ENCODE assay signal across 7 cellular contexts in the genomic region with DNA sequence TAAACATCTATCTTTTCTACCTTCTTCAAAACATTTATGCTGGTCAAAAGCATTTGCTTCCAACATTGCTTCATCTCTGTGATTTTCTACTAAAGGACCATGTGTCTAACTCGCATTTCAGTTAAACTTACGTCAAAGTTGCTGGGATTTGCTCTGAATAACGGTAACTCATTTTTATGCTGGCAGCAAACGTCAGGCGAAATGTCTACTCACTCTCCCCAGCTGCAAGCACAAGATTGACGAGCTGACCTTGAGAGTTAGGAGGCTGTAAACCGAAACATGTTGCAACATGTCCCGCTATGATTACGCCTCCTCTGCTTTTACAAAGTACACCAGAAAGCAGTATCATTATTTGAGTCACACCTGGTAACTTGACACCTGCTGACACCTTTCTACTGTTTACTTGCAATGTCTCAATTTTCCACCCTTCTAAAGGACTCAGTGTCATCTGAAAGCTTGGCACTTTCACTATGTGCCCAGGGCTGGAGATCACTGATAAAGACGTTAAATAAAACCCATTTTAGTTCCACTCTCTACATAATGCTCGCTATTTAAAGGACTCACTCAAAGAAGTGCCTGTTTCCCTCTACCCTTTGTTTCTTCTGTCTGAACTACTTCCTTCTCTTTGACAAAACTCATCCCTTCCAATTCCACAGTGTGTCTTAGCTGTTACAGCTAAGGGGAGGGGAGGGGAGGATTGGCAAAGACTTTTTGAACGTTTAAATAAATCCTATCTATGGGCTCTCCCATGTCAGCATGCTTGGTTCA.
A peak's percentile ranks its signal among the peaks of the same experiment; 100 is the strongest.
DNase-seq lines count a peak whose midpoint lies in the region; ATAC-seq and TF ChIP-seq lines count a peak whose summit lies in the region.

No MANE protein-coding gene starts in this region.

- DNase-seq in H4 (ENCODE audit: low spot score) (peak; percentile 28), Panc1 (ENCODE audit: low read depth, low spot score) (no peak), dermis blood vessel endothelial cell (peak; percentile 45), midbrain (lab: John Stamatoyannopoulos, UW) (no peak)
- peak in 4 of 9 donors; percentile 5 to 47 (median 12) for DNase-seq in naive thymus-derived CD4-positive, alpha-beta T cell

- H3K27ac ChIP-seq in KMS-11, result peak overlapping the region; percentile 12; the same call in 1 of the 2 replicates
- peak overlapping the region; percentile 98 for H3K27ac ChIP-seq in Panc1 (ENCODE audit: low read length)
- H3K27ac ChIP-seq in naive thymus-derived CD4-positive, alpha-beta T cell (ENCODE audit: low read depth, low read length), result no peak overlapping the region

- H3K79me2 ChIP-seq in KMS-11 (ENCODE audit: insufficient read depth, low read depth), result no peaks in the 10 kb centered on the region

- H3K36me3 Mint-ChIP-seq in naive thymus-derived CD4-positive, alpha-beta T cell, result peaks cover 0 to 7% (median 0%) of the 10 kb centered on the region in 5 donors

- peak overlapping the region; percentile 78 for H3K4me3 ChIP-seq in KMS-11 (IDR thresholded peaks at IDR 0.05; ENCODE audit: insufficient read depth, low read depth, low read length)
- H3K4me3 ChIP-seq in Panc1 (ENCODE audit: low read depth in 2 of 2, low read length in 2 of 2), result 0 out of 4 replicates have a peak overlapping the region, but pooled peaks of 1 of the 2 experiments have one; percentile 14
- H3K4me3 ChIP-seq in naive thymus-derived CD4-positive, alpha-beta T cell (ENCODE audit: low read length), result peak overlapping the region; percentile 3

- H3K36me3 ChIP-seq in KMS-11 (ENCODE audit: insufficient read depth) (no peaks in the 10 kb centered on the region), Panc1 (ENCODE audit: control insufficient read depth, insufficient read depth, low read length) (peaks cover 5% of the 10 kb centered on the region; the same call in 1 of the 2 replicates)
- no peaks in the 10 kb centered on the region for H3K36me3 ChIP-seq in naive thymus-derived CD4-positive, alpha-beta T cell (ENCODE audit: control insufficient read depth in 2 of 3, insufficient read depth in 3 of 3, low read length in 3 of 3)

- BruUV-seq in Panc1 (replicated peaks; lab: Mats Ljungman, UMichigan), result no TSS peak

- ATAC-seq in GM18508 (IDR thresholded peaks at IDR 0.05; ENCODE audit: insufficient read depth, unreplicated experiment) (peak; percentile 85), Panc1 (peak; percentile 43)
- peak; percentile 58 for ATAC-seq in naive thymus-derived CD4-positive, alpha-beta T cell

- TF ChIP-seq CTCF in KMS-11 (conservative IDR thresholded peaks at IDR 0.05; ENCODE audit: low read depth, low read length) (no peak), Panc1 (IDR thresholded peaks at IDR 0.05) (no peak)

- CTCF ChIA-PET in Panc1 (lab: Charles Lee), result no interaction called here
- CTCF ChIA-PET in naive thymus-derived CD4-positive, alpha-beta T cell (lab: Charles Lee), result interaction anchor here (0.6 kb wide), 1 partner anchor 13 kb away, joined by 3 read pairs; no protein-coding TSS in a partner anchor

- H3K9me3 ChIP-seq in Panc1 (ENCODE audit: control insufficient read depth, insufficient read depth, low read depth, low read length), result no peaks in the 10 kb centered on the region
- no peaks in the 10 kb centered on the region for H3K9me3 ChIP-seq in naive thymus-derived CD4-positive, alpha-beta T cell (ENCODE audit: control insufficient read depth in 2 of 3, low read length in 3 of 3)

- in situ Hi-C loops in Panc1 (cut with HindIII; ENCODE audit: low pct_unique_long_range_greater_than_20kb, low sequenced_read_pairs), result no loop called here

- H3K27me3 Mint-ChIP-seq in naive thymus-derived CD4-positive, alpha-beta T cell, result peaks cover 0 to 16% (median 6%) of the 10 kb centered on the region in 5 donors

- peak overlapping the region; percentile 27 to 85 (median 66) for H3K4me3 Mint-ChIP-seq in naive thymus-derived CD4-positive, alpha-beta T cell

- H3K4me1 ChIP-seq in KMS-11 (ENCODE audit: low read depth, poor library complexity, severe bottlenecking) (peaks cover 24% of the 10 kb centered on the region), Panc1 (ENCODE audit: control insufficient read depth, insufficient read depth, low read length) (peaks cover 64% of the 10 kb centered on the region)
- H3K4me1 ChIP-seq in naive thymus-derived CD4-positive, alpha-beta T cell (ENCODE audit: control insufficient read depth in 2 of 2, insufficient read depth in 2 of 2, low read length in 2 of 2), result no peaks in the 10 kb centered on the region

- intact Hi-C loops in Panc1 (cut with micrococcal nuclease; ENCODE audit: unreplicated experiment), result no loop called here
- intact Hi-C loops in naive thymus-derived CD4-positive, alpha-beta T cell (cut with micrococcal nuclease), result loop anchor here (1.0 to 5.0 kb wide), 7 partner anchors 11 to 157 kb away; a partner anchor contains a TSS

- peaks cover 0 to 5% (median 0%) of the 10 kb centered on the region in 11 donors for H3K9me3 Mint-ChIP-seq in naive thymus-derived CD4-positive, alpha-beta T cell

- peak overlapping the region; percentile 45; the same call in 1 of the 2 replicates for H2AFZ ChIP-seq in KMS-11 (ENCODE audit: low read depth)

- H3K9ac ChIP-seq in KMS-11, result peak overlapping the region; percentile 13; the same call in 1 of the 2 replicates

- H3K4me1 Mint-ChIP-seq in naive thymus-derived CD4-positive, alpha-beta T cell, result peaks cover 15 to 59% (median 30%) of the 10 kb centered on the region in 7 donors

- no peaks in the 10 kb centered on the region for H3K27me3 ChIP-seq in KMS-11 (ENCODE audit: insufficient read depth, low read depth)
- H3K27me3 ChIP-seq in Panc1 (ENCODE audit: control insufficient read depth, insufficient read depth, low read length), result no peaks in the 10 kb centered on the region
- H3K27me3 ChIP-seq in naive thymus-derived CD4-positive, alpha-beta T cell (ENCODE audit: control insufficient read depth in 2 of 2, insufficient read depth in 2 of 2, low read length in 2 of 2), result no peaks in the 10 kb centered on the region

- peak overlapping the region in 8 of 9 donors; percentile 1 to 96 (median 30) for H3K27ac Mint-ChIP-seq in naive thymus-derived CD4-positive, alpha-beta T cell

- POLR2A ChIA-PET in Panc1 (lab: Charles Lee), result interaction anchor here (0.9 kb wide), 1 partner anchor 76 kb away, joined by 5 read pairs; no protein-coding TSS in a partner anchor
- POLR2A ChIA-PET in naive thymus-derived CD4-positive, alpha-beta T cell (lab: Charles Lee), result no interaction called here

- no peaks in the 10 kb centered on the region for H4K20me1 ChIP-seq in KMS-11 (ENCODE audit: insufficient read depth)

- peak overlapping the region; percentile 54 for H3K4me2 ChIP-seq in KMS-11

Comparison
In these comparisons a context has a peak if more than half of its experiments do, and no peak if none do; other contexts are left out.
1. DNase-seq: peak in H4 (single experiment) and dermis blood vessel endothelial cell (single experiment); none in Panc1 (single experiment) and midbrain (single experiment).
2. Peak in every context shown above with its lines, with median percentiles within 50 percentile points of each other: ATAC-seq.